Comparison of ENCODE assay signal across 8 cellular contexts in the genomic region with DNA sequence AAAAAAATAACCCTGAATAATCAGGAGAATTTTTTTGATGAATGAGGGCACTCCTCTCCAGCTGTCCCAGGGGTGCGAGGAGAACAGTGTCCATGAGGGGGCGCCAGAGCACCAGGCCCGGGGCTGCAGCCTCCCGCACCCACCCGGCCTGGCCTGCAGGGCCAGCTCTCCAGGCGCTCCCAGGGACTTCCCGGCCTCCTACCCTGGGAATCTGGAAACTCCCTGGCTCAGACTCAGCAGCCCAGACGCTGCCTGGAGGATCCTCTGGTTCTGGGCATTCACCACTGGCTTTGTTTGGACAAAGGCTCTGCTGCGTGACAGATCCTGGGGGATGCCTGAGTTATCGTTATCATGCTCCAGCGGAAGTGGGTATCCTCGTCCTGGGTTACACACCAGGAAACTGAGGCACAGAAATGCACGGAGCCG. TPM values are rescaled to one million over a fixed set of nuclear protein-coding genes. Genes with fewer than 3 reads are reported as not detected.
DNase-seq lines count a peak whose midpoint lies in the region; ATAC-seq lines count a peak whose summit lies in the region.

No MANE protein-coding gene starts in this region.

- H3K27ac Mint-ChIP-seq in activated CD8-positive, alpha-beta T cell treated with anti-CD3 and anti-CD28 coated beads, Interleukin-2, amount 10 ng/mL, durations not matched to agents 7 days and 5 days = no peak overlapping the region

- H3K36me3 Mint-ChIP-seq in activated CD8-positive, alpha-beta T cell treated with anti-CD3 and anti-CD28 coated beads, Interleukin-2, amount 10 ng/mL, durations not matched to agents 7 days and 5 days (ENCODE audit: low read depth) = peaks cover 64% of the 10 kb centered on the region

- no peak overlapping the region for H3K4me3 Mint-ChIP-seq in activated CD8-positive, alpha-beta T cell treated with anti-CD3 and anti-CD28 coated beads, Interleukin-2, amount 10 ng/mL, durations not matched to agents 7 days and 5 days

- H3K4me1 Mint-ChIP-seq in activated CD8-positive, alpha-beta T cell treated with anti-CD3 and anti-CD28 coated beads, Interleukin-2, amount 10 ng/mL, durations not matched to agents 7 days and 5 days (ENCODE audit: low read depth) = no peaks in the 10 kb centered on the region

- no peaks in the 10 kb centered on the region for H3K27me3 Mint-ChIP-seq in activated CD8-positive, alpha-beta T cell treated with anti-CD3 and anti-CD28 coated beads, Interleukin-2, amount 10 ng/mL, durations not matched to agents 7 days and 5 days (ENCODE audit: low read depth)

- H3K9me3 Mint-ChIP-seq in activated CD8-positive, alpha-beta T cell treated with anti-CD3 and anti-CD28 coated beads, Interleukin-2, amount 10 ng/mL, durations not matched to agents 7 days and 5 days (ENCODE audit: insufficient read depth) = peaks cover 5% of the 10 kb centered on the region

- CTCF ChIA-PET in activated CD8-positive, alpha-beta T cell treated with anti-CD3 and anti-CD28 coated beads, Interleukin-2, amount 10 ng/mL, durations not matched to agents 7 days and 5 days (lab: Charles Lee) = interaction anchor here (0.7 to 3.0 kb wide), 8 partner anchors 11 to 153 kb away, joined by 3 to 16 read pairs (median 3); no protein-coding TSS in a partner anchor

- DNase-seq in NCI-H524 (lab: John Stamatoyannopoulos, UW) = peak; percentile 48 to 67
- DNase-seq in NCI-H524 treated with DMSO at 0.1 percent for 48 hours (lab: John Stamatoyannopoulos, UW) = no peak
- peak; percentile 84 for DNase-seq in NCI-H226
- peak; percentile 63 for DNase-seq in activated CD8-positive, alpha-beta T cell treated with anti-CD3 and anti-CD28 coated beads, Interleukin-2, amount 10 ng/mL, durations not matched to agents 7 days and 5 days
- DNase-seq in effector CD8-positive, alpha-beta T cell (lab: John Stamatoyannopoulos, UW) = peak; percentile 41
- DNase-seq in medulla oblongata (ENCODE audit: extremely low spot score) = peak; percentile 85
- peak; percentile 12 to 65 (median 30) for DNase-seq in stimulated activated CD4-positive, alpha-beta T cell treated with anti-CD3 and anti-CD28 coated beads, TNF-alpha, amount 100 ng/mL, for 1 hour (ENCODE audit: low read depth in 3 of 3, low spot score in 1 of 3)

- POLR2A ChIA-PET in activated CD8-positive, alpha-beta T cell treated with anti-CD3 and anti-CD28 coated beads, Interleukin-2, amount 10 ng/mL, durations not matched to agents 7 days and 5 days (lab: Charles Lee) = interaction anchor here (1.4 kb wide), 1 partner anchor 9 kb away, joined by 3 read pairs; no protein-coding TSS in a partner anchor

- ATAC-seq in activated CD8-positive, alpha-beta T cell treated with anti-CD3 and anti-CD28 coated beads, Interleukin-2, amount 10 ng/mL, durations not matched to agents 7 days and 5 days = peak; percentile 72
- no peak for ATAC-seq in GM21526 (IDR thresholded peaks at IDR 0.05; ENCODE audit: low FRiP score, unreplicated experiment)

RNA-seq across cellular contexts. Expression of a gene that starts 31.0 kb away (rescaled TPM):
- total RNA-seq in activated CD8-positive, alpha-beta T cell treated with anti-CD3 and anti-CD28 coated beads, Interleukin-2, amount 10 ng/mL, durations not matched to agents 7 days and 5 days = 100 to 1,000 TPM; 275 to 287 TPM

RNA-seq across cellular contexts. Expression of a gene that starts 50.0 kb away (rescaled TPM):
- total RNA-seq in activated CD8-positive, alpha-beta T cell treated with anti-CD3 and anti-CD28 coated beads, Interleukin-2, amount 10 ng/mL, durations not matched to agents 7 days and 5 days = under 1 TPM; 0.34 to 0.68 TPM
